Comparison of ENCODE assay signal across 8 cellular contexts in the genomic region with DNA sequence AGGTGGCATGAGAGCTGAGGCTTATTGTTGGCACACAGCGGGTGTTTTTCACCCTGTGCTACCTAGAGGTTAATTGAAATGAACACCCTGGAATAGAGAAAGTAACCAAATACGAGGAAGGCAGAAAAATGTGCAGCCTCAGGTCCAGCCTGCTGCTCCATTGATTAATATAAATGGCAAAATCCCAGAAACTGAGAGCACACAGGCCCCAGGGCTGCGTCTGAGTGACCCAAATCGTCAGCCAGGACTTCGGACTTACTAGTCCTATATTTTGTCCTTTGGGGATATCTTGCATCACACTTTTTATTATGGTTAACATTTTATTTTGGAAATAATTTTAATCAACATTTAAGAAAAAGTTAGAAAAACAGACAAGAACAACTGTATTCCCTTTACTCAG.
"Had no signal": no experiment of that assay in that cellular context is flagged by ENCODE, and none has a peak within 500 bp of the region (broad histone marks: within the 10 kb centered on the region; RNA-seq: fewer than 3 reads in every experiment).

No MANE protein-coding gene starts in this region.

- H3K4me3 ChIP-seq: GM23248, HAP-1, K562 had no signal

- H3K36me3 ChIP-seq: HAP-1 had no signal

- H3K4me1 ChIP-seq: HAP-1 had no signal

- H3K27ac ChIP-seq: GM23248, HL-60 had no signal

- H3K9me3 ChIP-seq: HAP-1 had no signal

- ATAC-seq: K562 had no signal

- DNase-seq: GM23248, GOT3, H7, HFFc6, IMR-90 had no signal
